ENCODE assay signal across 8 cellular contexts in genomic region chr21:39182016-39182415, GRCh38. TPM values are rescaled to one million over a fixed set of nuclear protein-coding genes. Genes with fewer than 3 reads are reported as not detected.
DNase-seq lines count a peak whose midpoint lies in the region; ATAC-seq and TF ChIP-seq lines count a peak whose summit lies in the region.

No MANE protein-coding gene starts in this region.

- no peaks in the 10 kb centered on the region for H3K27me3 ChIP-seq in AG04450 (ENCODE audit: control insufficient read depth, insufficient read depth, low read length)
- H3K27me3 ChIP-seq in HUES64 (ENCODE audit: insufficient read depth, low read length), result no peaks in the 10 kb centered on the region
- no peaks in the 10 kb centered on the region for H3K27me3 ChIP-seq in brain microvascular endothelial cell (replicated peaks)
- H3K27me3 ChIP-seq in mucosa of rectum (ENCODE audit: control insufficient read depth in 2 of 2, insufficient read depth in 2 of 2, low read length in 2 of 2), result no peaks in the 10 kb centered on the region

- no peak for ATAC-seq in HG03432 (IDR thresholded peaks at IDR 0.05; ENCODE audit: unreplicated experiment)

- TF ChIP-seq CTCF in AG04450 (IDR thresholded peaks at IDR 0.05; ENCODE audit: low read depth, low read length) (no peak), brain microvascular endothelial cell (IDR thresholded peaks at IDR 0.05; ENCODE audit: low read depth, low read length, missing control alignments) (no peak)

- H3K9ac ChIP-seq in HUES64 (ENCODE audit: low read depth, low read length) (peak overlapping the region; percentile 95; the same call in 1 of the 2 replicates), mucosa of rectum (ENCODE audit: low read depth in 1 of 2, low read length in 2 of 2) (peak overlapping the region; percentile 73 to 87)

- CTCF ChIA-PET in AG04450 (lab: Charles Lee), result no interaction called here

- peaks cover 36% of the 10 kb centered on the region for H3K36me3 ChIP-seq in HUES64 (ENCODE audit: insufficient read depth, low read length)
- H3K36me3 ChIP-seq in brain microvascular endothelial cell (replicated peaks), result peaks cover 2% of the 10 kb centered on the region
- H3K36me3 ChIP-seq in mucosa of rectum (ENCODE audit: control insufficient read depth in 2 of 2, insufficient read depth in 2 of 2, low read length in 2 of 2), result peaks cover 3 to 6% of the 10 kb centered on the region in 2 donors

- 70% methylated on average over 8 of the region's 8 CpGs for WGBS in HUES64

- H3K9me3 ChIP-seq in AG04450 (ENCODE audit: control insufficient read depth, insufficient read depth, low read length) (no peaks in the 10 kb centered on the region), HUES64 (ENCODE audit: insufficient read depth, low read depth, low read length) (no peaks in the 10 kb centered on the region), mucosa of rectum (ENCODE audit: control insufficient read depth in 2 of 2, low read length in 2 of 2) (no peaks in the 10 kb centered on the region)

- H3K4me3 ChIP-seq in AG04450 (ENCODE audit: low read depth, low read length) (peak overlapping the region; percentile 92), HUES64 (ENCODE audit: low read length) (peak overlapping the region; percentile 87), brain microvascular endothelial cell (ENCODE audit: low read depth, low read length) (peak overlapping the region; percentile 90), mucosa of rectum (ENCODE audit: low read length in 2 of 2) (peak overlapping the region; percentile 90 to 93)

- POLR2A ChIA-PET in AG04450 (lab: Yijun Ruan, JAX), result no interaction called here

- no peak overlapping the region for H3K27ac ChIP-seq in AG04450 (ENCODE audit: low read depth, low read length)
- no peak overlapping the region for H3K27ac ChIP-seq in HUES64 (ENCODE audit: low read depth, low read length)
- H3K27ac ChIP-seq in brain microvascular endothelial cell, result no peak overlapping the region
- no peak overlapping the region for H3K27ac ChIP-seq in mucosa of rectum (ENCODE audit: low read depth in 2 of 2, low read length in 2 of 2)

- no peak for DNase-seq in AG04450 (ENCODE audit: low read depth, low spot score)
- no peak for DNase-seq in brain microvascular endothelial cell
- DNase-seq in NCI-H2081 (lab: John Stamatoyannopoulos, UW), result no peak
- no peak for DNase-seq in effector CD4-positive, alpha-beta T cell
- DNase-seq in NCI-H446 (lab: John Stamatoyannopoulos, UW), result no peak

- in situ Hi-C loops in brain microvascular endothelial cell (cut with HindIII; ENCODE audit: low pct_ligation_motif_present, low sequenced_read_pairs), result no loop called here

- H3K4me1 ChIP-seq in HUES64 (ENCODE audit: insufficient read depth, low read length), result peaks cover 21% of the 10 kb centered on the region
- H3K4me1 ChIP-seq in mucosa of rectum (ENCODE audit: control insufficient read depth in 2 of 2, insufficient read depth in 2 of 2, low read length in 2 of 2), result peaks cover 0 to 12% of the 10 kb centered on the region in 2 donors

RNA-seq across cellular contexts. Expression of gene PSMG1, which starts 1.2 kb away (rescaled TPM):
- polyA plus RNA-seq in AG04450 (2011; rRNA removed), result 44.6 and 60.0 TPM in 2 replicates
- 6.9 and 11.6 TPM in 2 replicates for polyA minus RNA-seq in AG04450 (2011; rRNA and poly(A)+ RNA removed)
- 98.6 TPM for polyA plus RNA-seq in HUES64 (2013, experiment 1 of 2)
- 85.3 TPM for polyA plus RNA-seq in HUES64 (2013, experiment 2 of 2)
